Comparison of ENCODE assay signal across 1 cellular context in genomic region chr4:46993075-46994006, GRCh38.
TF ChIP-seq lines count a peak whose summit lies in the region.

Gene GABRA4, minus strand, starts transcription at chr4:46993581. Its CDS starts 157 bp downstream, at chr4:46993424.

TF ChIP-seq in WTC11, 78 proteins besides CTCF, POLR2A, EP300 and RAD21 (continued from another document and continues in another):
- no peak for TF ChIP-seq ZNF281 (CRISPR knock-in tag; IDR thresholded peaks at IDR 0.05)
- TF ChIP-seq ZNF423 (CRISPR knock-in tag; IDR thresholded peaks at IDR 0.05), result no peak
- no peak for TF ChIP-seq E2F1 (CRISPR knock-in tag; IDR thresholded peaks at IDR 0.05)
- TF ChIP-seq ATF2 (CRISPR knock-in tag; IDR thresholded peaks at IDR 0.05; ENCODE audit: borderline replicate concordance, low read depth), result no peak
- TF ChIP-seq IRF2 (CRISPR knock-in tag; IDR thresholded peaks at IDR 0.05; ENCODE audit: borderline replicate concordance, low read depth), result no peak
- no peak for TF ChIP-seq CDX4 (CRISPR knock-in tag; IDR thresholded peaks at IDR 0.05; ENCODE audit: borderline replicate concordance)
- no peak for TF ChIP-seq PREB (CRISPR knock-in tag; IDR thresholded peaks at IDR 0.05; ENCODE audit: borderline replicate concordance)
- TF ChIP-seq ZNF138 (CRISPR knock-in tag; conservative IDR thresholded peaks at IDR 0.05), result no peak
- no peak for TF ChIP-seq JUN (CRISPR knock-in tag; IDR thresholded peaks at IDR 0.05)
- no peak for TF ChIP-seq NFE2L1 (CRISPR knock-in tag; IDR thresholded peaks at IDR 0.05)
- TF ChIP-seq ZBTB21 (CRISPR knock-in tag; IDR thresholded peaks at IDR 0.05; ENCODE audit: borderline replicate concordance), result 0 out of 2 replicates have a peak, but pooled peaks have one; percentile 15
- TF ChIP-seq ZNF232 (CRISPR knock-in tag; IDR thresholded peaks at IDR 0.05), result 0 out of 2 replicates have a peak, but pooled peaks have one; percentile 41
- no peak for TF ChIP-seq ZNF425 (CRISPR knock-in tag; conservative IDR thresholded peaks at IDR 0.05)
- no peak for TF ChIP-seq ZNF512 (CRISPR knock-in tag; IDR thresholded peaks at IDR 0.05; ENCODE audit: borderline replicate concordance)
- no peak for TF ChIP-seq AFF4 (CRISPR knock-in tag; IDR thresholded peaks at IDR 0.05; ENCODE audit: borderline replicate concordance)
- no peak for TF ChIP-seq ZNF121 (CRISPR knock-in tag; IDR thresholded peaks at IDR 0.05)
- TF ChIP-seq USF1 (CRISPR knock-in tag; IDR thresholded peaks at IDR 0.05), result no peak
- no peak for TF ChIP-seq ATF6 (CRISPR knock-in tag; IDR thresholded peaks at IDR 0.05)
- no peak for TF ChIP-seq NR1H2 (CRISPR knock-in tag; IDR thresholded peaks at IDR 0.05)
- TF ChIP-seq SOX15 (CRISPR knock-in tag; IDR thresholded peaks at IDR 0.05), result no peak
- 0 out of 2 replicates have a peak, but pooled peaks have one; percentile 15 for TF ChIP-seq NFYB (CRISPR knock-in tag; conservative IDR thresholded peaks at IDR 0.05; ENCODE audit: low read depth)
- TF ChIP-seq JAZF1 (CRISPR knock-in tag; IDR thresholded peaks at IDR 0.05), result no peak
- no peak for TF ChIP-seq USF2 (CRISPR knock-in tag; IDR thresholded peaks at IDR 0.05)
- no peak for TF ChIP-seq KAT7 (CRISPR knock-in tag; IDR thresholded peaks at IDR 0.05; ENCODE audit: borderline replicate concordance)
- peak; percentile 68; the same call in 1 of the 2 replicates for TF ChIP-seq MAX (CRISPR knock-in tag; IDR thresholded peaks at IDR 0.05)
- TF ChIP-seq ATF1 (CRISPR knock-in tag; IDR thresholded peaks at IDR 0.05), result no peak
- 0 out of 2 replicates have a peak, but pooled peaks have one; percentile 12 for TF ChIP-seq ETV6 (CRISPR knock-in tag; IDR thresholded peaks at IDR 0.05)
- no peak for TF ChIP-seq TEAD4 (CRISPR knock-in tag; IDR thresholded peaks at IDR 0.05)
- no peak for TF ChIP-seq NFATC4 (CRISPR knock-in tag; IDR thresholded peaks at IDR 0.05)
- no peak for TF ChIP-seq HMGA2 (CRISPR knock-in tag; IDR thresholded peaks at IDR 0.05)
- TF ChIP-seq SP1 (CRISPR knock-in tag; conservative IDR thresholded peaks at IDR 0.05), result no peak
- TF ChIP-seq FOXJ3 (CRISPR knock-in tag; IDR thresholded peaks at IDR 0.05; ENCODE audit: borderline replicate concordance), result no peak
- TF ChIP-seq MXD4 (CRISPR knock-in tag; IDR thresholded peaks at IDR 0.05; ENCODE audit: borderline replicate concordance), result no peak
- no peak for TF ChIP-seq GTF2I (CRISPR knock-in tag; conservative IDR thresholded peaks at IDR 0.05)
- TF ChIP-seq MLX (CRISPR knock-in tag; IDR thresholded peaks at IDR 0.05), result no peak
- no peak for TF ChIP-seq ATF3 (CRISPR knock-in tag; conservative IDR thresholded peaks at IDR 0.05)
- no peak for TF ChIP-seq EMX1 (CRISPR knock-in tag; IDR thresholded peaks at IDR 0.05)
- TF ChIP-seq RELA (CRISPR knock-in tag; IDR thresholded peaks at IDR 0.05; ENCODE audit: borderline replicate concordance), result no peak
- TF ChIP-seq OVOL2 (CRISPR knock-in tag; IDR thresholded peaks at IDR 0.05; ENCODE audit: borderline replicate concordance), result no peak
- no peak for TF ChIP-seq ELF4 (CRISPR knock-in tag; IDR thresholded peaks at IDR 0.05; ENCODE audit: low read depth)
